In genomic region chr2:237557633-237558015, GRCh38 we compare ENCODE assay signal across 18 cellular contexts. TPM values are rescaled to one million over a fixed set of nuclear protein-coding genes. Genes with fewer than 3 reads are reported as not detected.
DNase-seq lines count a peak whose midpoint lies in the region; ATAC-seq and TF ChIP-seq lines count a peak whose summit lies in the region.
"Had no signal": no experiment of that assay in that cellular context is flagged by ENCODE, and none has a peak within 500 bp of the region (broad histone marks: within the 10 kb centered on the region; RNA-seq: fewer than 3 reads in every experiment).

No MANE protein-coding gene starts in this region.

- H3K9me3 Mint-ChIP-seq in MCF 10A (ENCODE audit: unreplicated experiment): no peaks in the 10 kb centered on the region

- no peaks in the 10 kb centered on the region for H4K20me1 ChIP-seq in mammary epithelial cell (ENCODE audit: insufficient read depth, low read length)

- no peaks in the 10 kb centered on the region for H3K36me3 Mint-ChIP-seq in MCF 10A (ENCODE audit: insufficient read depth, unreplicated experiment)

- H3K27me3 ChIP-seq in mammary epithelial cell (ENCODE audit: insufficient read depth, low read length) (no peaks in the 10 kb centered on the region), upper lobe of right lung (no peaks in the 10 kb centered on the region), tibial artery (peaks cover 0 to 24% of the 10 kb centered on the region in 2 donors)
- H3K27me3 ChIP-seq: esophagus squamous epithelium had no signal

- TF ChIP-seq CTCF in MCF 10A (IDR thresholded peaks at IDR 0.05; ENCODE audit: unreplicated experiment) (no peak), mammary epithelial cell (conservative IDR thresholded peaks at IDR 0.05 in 1 of 2, IDR thresholded peaks at IDR 0.05 in 1 of 2; ENCODE audit: extremely low read depth in 1 of 2, insufficient read depth in 1 of 2, low read depth in 1 of 2, low read length in 2 of 2) (no peak), upper lobe of right lung (IDR thresholded peaks at IDR 0.05) (no peak), tibial artery (IDR thresholded peaks at IDR 0.05) (no peak)

- H3K4me1 ChIP-seq in mammary epithelial cell (ENCODE audit: insufficient read depth, low read length): peaks cover 10% of the 10 kb centered on the region
- H3K4me1 ChIP-seq in upper lobe of right lung: peaks cover 5% of the 10 kb centered on the region
- H3K4me1 ChIP-seq in tibial artery: no peaks in the 10 kb centered on the region

- peaks cover 4% of the 10 kb centered on the region for H3K9me3 ChIP-seq in mammary epithelial cell (replicated peaks; ENCODE audit: insufficient read depth, low read length)
- H3K9me3 ChIP-seq in upper lobe of right lung: no peaks in the 10 kb centered on the region
- peaks cover 0 to 17% (median 11%) of the 10 kb centered on the region in 3 donors for H3K9me3 ChIP-seq in tibial artery

- H2AFZ ChIP-seq in mammary epithelial cell (ENCODE audit: low read depth, low read length): no peak overlapping the region

- in situ Hi-C loops in mammary epithelial cell (cut with MboI; ENCODE audit: low sequenced_read_pairs in 2 of 2): loop anchor here (25.0 kb wide), 2 partner anchors 145 to 395 kb away; partner anchors contain the start of gene COL6A3 (in 1 of the 2)

- 63% methylated on average over 4 of the region's 4 CpGs for WGBS in mammary epithelial cell (ENCODE audit: low coverage, missing lambda C conversion rate)

- no peak overlapping the region for H3K4me2 ChIP-seq in mammary epithelial cell (ENCODE audit: insufficient read depth, low read depth, low read length)

- no TSS peak for BruUV-seq in MCF 10A (replicated peaks; lab: Mats Ljungman, UMichigan)
- no TSS peak for BruUV-seq in mammary epithelial cell (replicated peaks; lab: Mats Ljungman, UMichigan)

- H3K27me3 Mint-ChIP-seq in MCF 10A (ENCODE audit: insufficient read depth, unreplicated experiment): peaks cover 1% of the 10 kb centered on the region

- H3K27ac ChIP-seq in mammary epithelial cell (ENCODE audit: insufficient read depth, low read depth, low read length): no peak overlapping the region
- no peak overlapping the region for H3K27ac ChIP-seq in upper lobe of right lung
- no peak overlapping the region for H3K27ac ChIP-seq in tibial artery
- H3K27ac ChIP-seq: esophagus squamous epithelium had no signal

- CTCF ChIA-PET in MCF 10A (lab: Yijun Ruan, JAX): interaction anchor here (0.6 to 2.6 kb wide), 5 partner anchors 14 to 198 kb away, joined by 3 to 21 read pairs (median 4); no protein-coding TSS in a partner anchor
- CTCF ChIA-PET in mammary epithelial cell (lab: Charles Lee; ENCODE audit: low non-redundant PET): no interaction called here

- H3K9ac ChIP-seq in mammary epithelial cell (ENCODE audit: insufficient read depth, low read length): no peak overlapping the region

- POLR2A ChIA-PET in MCF 10A (lab: Yijun Ruan, JAX): interaction anchor here (0.6 to 1.0 kb wide), 2 partner anchors 12 to 33 kb away, joined by 3 read pairs; partner anchors contain the start of gene RAB17

- no peak overlapping the region for H3K4me3 Mint-ChIP-seq in MCF 10A (ENCODE audit: unreplicated experiment)
- H3K4me3 Mint-ChIP-seq: activated T-cell treated with anti-CD3 and anti-CD28 coated beads, Interleukin-2, amount 50 U/mL, for 4 hours; naive thymus-derived CD8-positive, alpha-beta T cell; T-helper 2 cell treated with Interferon-gamma antibody and Interleukin-4, amounts not matched to agents 5 μg/mL and 100 μg/mL, for 36 hours had no signal

- H3K4me1 Mint-ChIP-seq in MCF 10A (ENCODE audit: insufficient read depth, unreplicated experiment): peaks cover 25% of the 10 kb centered on the region

- intact Hi-C loops in MCF 10A (cut with micrococcal nuclease): loop anchor here (2.0 kb wide), 1 partner anchor 75 kb away; no protein-coding TSS in a partner anchor
- intact Hi-C loops in mammary epithelial cell (cut with micrococcal nuclease): loop anchor here (5.0 kb wide), 2 partner anchors 45 to 385 kb away; no protein-coding TSS in a partner anchor
- intact Hi-C loops in upper lobe of right lung (cut with DNase I): no loop called here
- intact Hi-C loops in tibial artery (cut with DNase I; ENCODE audit: low total_unique reads): no loop called here

- H3K4me3 ChIP-seq in mammary epithelial cell (replicated peaks in 1 of 3; ENCODE audit: insufficient read depth in 1 of 3, low read depth in 2 of 3, low read length in 3 of 3) (no peak overlapping the region), upper lobe of right lung (no peak overlapping the region), tibial artery (no peak overlapping the region)
- H3K4me3 ChIP-seq: esophagus squamous epithelium had no signal

- H3K27ac Mint-ChIP-seq in MCF 10A (ENCODE audit: low read depth, unreplicated experiment): peak overlapping the region; percentile 10

- dilution Hi-C loops in mammary epithelial cell (cut with HindIII; ENCODE audit: low sequenced_read_pairs): no loop called here

- ATAC-seq in HG02571 (IDR thresholded peaks at IDR 0.05; ENCODE audit: unreplicated experiment) (peak; percentile 13), HG03442 (IDR thresholded peaks at IDR 0.05; ENCODE audit: unreplicated experiment) (peak; percentile 25), upper lobe of right lung (no peak), HG02763 (IDR thresholded peaks at IDR 0.05; ENCODE audit: unreplicated experiment) (no peak)
- ATAC-seq: HepG2; naive thymus-derived CD8-positive, alpha-beta T cell had no signal

- no peaks in the 10 kb centered on the region for H3K79me2 ChIP-seq in mammary epithelial cell (ENCODE audit: insufficient read depth, low read length)

- DNase-seq in MCF 10A (ENCODE audit: unreplicated experiment): no peak
- DNase-seq in mammary epithelial cell: no peak
- DNase-seq in upper lobe of right lung: peak; percentile 47
- no peak for DNase-seq in EL
- no peak for DNase-seq in tibial artery
- DNase-seq: activated T-cell treated with anti-CD3 and anti-CD28 coated beads, Interleukin-2, amount 50 U/mL, for 4 hours; esophagus squamous epithelium; GF-D8; NCI-H1930; OCI-M1; small intestine had no signal

- H3K36me3 ChIP-seq in mammary epithelial cell (ENCODE audit: insufficient read depth, low read length) (no peaks in the 10 kb centered on the region), upper lobe of right lung (peaks cover 21% of the 10 kb centered on the region), tibial artery (peaks cover 0 to 30% (median 0%) of the 10 kb centered on the region in 3 donors)

RNA-seq across cellular contexts. Expression of gene PRLH, which starts 8.8 kb away (rescaled TPM):
- total RNA-seq in MCF 10A (2022): not detected in 2 replicates
- total RNA-seq in mammary epithelial cell: not detected
- polyA plus RNA-seq in mammary epithelial cell: not detected
- polyA minus RNA-seq in mammary epithelial cell: not detected
- not detected for total RNA-seq in upper lobe of right lung
- total RNA-seq: activated T-cell treated with anti-CD3 and anti-CD28 coated beads, Interleukin-2, amount 50 U/mL, for 4 hours; cardiac septum; esophagus squamous epithelium; HepG2; naive thymus-derived CD8-positive, alpha-beta T cell had no signal
- polyA plus RNA-seq: HepG2; naive thymus-derived CD8-positive, alpha-beta T cell; small intestine had no signal

RNA-seq across cellular contexts. Expression of gene RAB17, which starts 32.9 kb away (rescaled TPM):
- total RNA-seq in MCF 10A (2022) (10.6 and 17.2 TPM in 2 replicates), mammary epithelial cell (1 to 10 TPM; 7.2 to 8.9 TPM), upper lobe of right lung (50.9 TPM)
- 12.8 TPM for polyA plus RNA-seq in mammary epithelial cell
- 20.4 TPM for polyA minus RNA-seq in mammary epithelial cell
- total RNA-seq: naive thymus-derived CD8-positive, alpha-beta T cell had no signal
- polyA plus RNA-seq: naive thymus-derived CD8-positive, alpha-beta T cell had no signal

Comparison
In these comparisons a context has a peak if more than half of its experiments do, and no peak if none do; other contexts are left out.
1. ATAC-seq: peak in HG02571 (single experiment) and HG03442 (single experiment); none in upper lobe of right lung (single experiment) and HG02763 (single experiment).
2. intact Hi-C loops: an anchor here in MCF 10A (2.0 kb wide) and mammary epithelial cell (5.0 kb wide); none called in upper lobe of right lung and tibial artery.